26 cellular contexts compared by ENCODE assay signal in the genomic region with DNA sequence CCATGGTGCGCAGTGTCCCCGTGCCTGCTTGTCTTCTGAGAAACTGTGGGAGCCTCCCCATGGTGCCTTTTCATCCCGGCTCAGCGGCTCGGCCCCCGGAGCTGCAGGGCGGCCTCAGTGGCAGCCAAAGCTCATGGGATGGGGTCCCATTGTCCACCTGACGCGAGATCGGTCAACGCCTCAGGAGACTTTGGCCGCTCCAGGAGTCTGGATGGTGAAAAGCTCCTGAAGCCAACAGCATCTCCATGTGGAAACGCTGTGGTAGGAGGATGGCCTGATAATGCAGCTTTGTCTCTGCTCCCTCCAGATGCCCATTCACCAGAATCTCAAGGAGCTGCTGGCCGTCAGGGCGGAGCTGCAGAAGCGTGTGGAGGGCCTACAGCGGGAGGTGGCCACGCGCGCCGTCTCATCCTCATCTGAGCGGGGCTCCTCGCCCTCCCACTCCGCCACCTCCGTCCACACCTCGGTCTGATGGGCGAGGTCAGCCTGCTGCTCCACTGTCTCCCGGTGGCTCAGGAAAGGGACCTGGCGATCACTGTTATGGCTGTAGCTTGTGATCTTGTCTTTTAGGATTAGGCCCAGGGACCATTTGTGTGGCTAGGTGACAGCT.
DNase-seq lines count a peak whose midpoint lies in the region; ATAC-seq, FAIRE-seq and TF ChIP-seq lines count a peak whose summit lies in the region.
"Had no signal": no experiment of that assay in that cellular context is flagged by ENCODE, and none has a peak within 500 bp of the region (broad histone marks: within the 10 kb centered on the region; RNA-seq: fewer than 3 reads in every experiment).

No MANE protein-coding gene starts in this region.

- FAIRE-seq in kidney (lab: Jason Lieb, UNC) = no peak
- FAIRE-seq: GM12892, GM19239, H54, HepG2 had no signal

- H3F3A ChIP-seq in GM23338 (replicated peaks; ENCODE audit: low read depth) = no peaks in the 10 kb centered on the region

- peaks cover 49% of the 10 kb centered on the region for H3K36me3 Mint-ChIP-seq in stimulated activated effector memory CD8-positive, alpha-beta T cell treated with anti-CD3 and anti-CD28 coated beads, Interleukin-12 subunit alpha, Interleukin-12 subunit beta, amount 100 ng/mL, for 72 hours
- H3K36me3 Mint-ChIP-seq in GM23338 (ENCODE audit: low read depth) = no peaks in the 10 kb centered on the region; the same call in 2 of the 3 replicates

- no peaks in the 10 kb centered on the region for H3K9me3 Mint-ChIP-seq in stimulated activated effector memory CD8-positive, alpha-beta T cell treated with anti-CD3 and anti-CD28 coated beads, Interleukin-12 subunit alpha, Interleukin-12 subunit beta, amount 100 ng/mL, for 72 hours
- H3K9me3 Mint-ChIP-seq in GM23338 = no peaks in the 10 kb centered on the region

- peaks cover 3% of the 10 kb centered on the region for H3K27me3 Mint-ChIP-seq in GM23338 (ENCODE audit: insufficient read depth, low read depth, poor library complexity)

- H3K4me1 ChIP-seq in HEK293 (ENCODE audit: control insufficient read depth, insufficient read depth, low read length) (no peaks in the 10 kb centered on the region), kidney (ENCODE audit: control insufficient read depth in 1 of 2, insufficient read depth in 1 of 2, low read depth in 1 of 2, low read length in 2 of 2) (no peaks in the 10 kb centered on the region), prostate gland (replicated peaks) (no peaks in the 10 kb centered on the region), GM23338 (ENCODE audit: insufficient read depth) (peaks cover 2% of the 10 kb centered on the region; the same call in 1 of the 2 replicates)
- H3K4me1 ChIP-seq: BE2C, SJCRH30 had no signal

- no peak overlapping the region for H3K4me2 ChIP-seq in GM23338

- H3K36me3 ChIP-seq in HEK293 (ENCODE audit: control insufficient read depth in 2 of 2, insufficient read depth in 1 of 2, low read length in 2 of 2) (peaks cover 3 to 23% of the 10 kb centered on the region in 2 experiments; a peak in 1 of 3 replicates), kidney (ENCODE audit: control insufficient read depth in 1 of 2, insufficient read depth in 2 of 2, low read length in 2 of 2) (no peaks in the 10 kb centered on the region), prostate gland (no peaks in the 10 kb centered on the region), GM23338 (ENCODE audit: insufficient read depth) (no peaks in the 10 kb centered on the region)
- H3K36me3 ChIP-seq: BE2C, SJCRH30 had no signal

- in situ Hi-C loops in GM13976 (cut with MboI; ENCODE audit: low sequenced_read_pairs, unreplicated experiment) = no loop called here

- no peaks in the 10 kb centered on the region for H4K20me1 ChIP-seq in GM23338 (replicated peaks; ENCODE audit: insufficient read depth)

- no peak overlapping the region for H3K4me3 ChIP-seq in HEK293 (ENCODE audit: low read depth, low read length)
- H3K4me3 ChIP-seq in kidney (ENCODE audit: low read length in 2 of 2) = no peak overlapping the region
- no peak overlapping the region for H3K4me3 ChIP-seq in prostate gland
- no peak overlapping the region for H3K4me3 ChIP-seq in GM23338
- H3K4me3 ChIP-seq: SJCRH30 had no signal

- H3K27ac ChIP-seq in HEK293 (ENCODE audit: extremely low read depth, low read depth, low read length) (no peak overlapping the region), kidney (ENCODE audit: low read depth in 2 of 2, low read length in 2 of 2) (no peak overlapping the region), prostate gland (no peak overlapping the region), GM23338 (ENCODE audit: low read depth) (no peak overlapping the region)
- H3K27ac ChIP-seq: SJCRH30 had no signal

- no peak overlapping the region for H3K9ac ChIP-seq in kidney (ENCODE audit: low read length in 2 of 2)

- CTCF ChIA-PET in HEK293 (lab: Yijun Ruan, JAX) = interaction anchor here (0.6 to 2.4 kb wide), 4 partner anchors 10 to 312 kb away, joined by 3 to 16 read pairs (median 4); no protein-coding TSS in a partner anchor

- no peaks in the 10 kb centered on the region for H3K4me1 Mint-ChIP-seq in stimulated activated effector memory CD8-positive, alpha-beta T cell treated with anti-CD3 and anti-CD28 coated beads, Interleukin-12 subunit alpha, Interleukin-12 subunit beta, amount 100 ng/mL, for 72 hours
- H3K4me1 Mint-ChIP-seq in GM23338 = peaks cover 17% of the 10 kb centered on the region

- POLR2A ChIA-PET in HEK293 (lab: Yijun Ruan, JAX) = interaction anchor here (1.1 kb wide), 1 partner anchor 10 kb away, joined by 3 read pairs; no protein-coding TSS in a partner anchor

- H3K9me3 ChIP-seq in HEK293 (ENCODE audit: control insufficient read depth, insufficient read depth, low read depth, low read length) (no peaks in the 10 kb centered on the region), kidney (ENCODE audit: control insufficient read depth in 1 of 2, low read length in 2 of 2) (no peaks in the 10 kb centered on the region), prostate gland (no peaks in the 10 kb centered on the region)
- H3K9me3 ChIP-seq: BE2C, SJCRH30 had no signal

- H3K4me3 Mint-ChIP-seq in stimulated activated effector memory CD8-positive, alpha-beta T cell treated with anti-CD3 and anti-CD28 coated beads, Interleukin-12 subunit alpha, Interleukin-12 subunit beta, amount 100 ng/mL, for 72 hours = no peak overlapping the region
- H3K4me3 Mint-ChIP-seq in GM23338 = no peak overlapping the region
- H3K4me3 Mint-ChIP-seq: CD14-positive monocyte had no signal

- no peaks in the 10 kb centered on the region for H3K27me3 ChIP-seq in prostate gland (replicated peaks; ENCODE audit: insufficient read depth)
- no peaks in the 10 kb centered on the region for H3K27me3 ChIP-seq in GM23338 (ENCODE audit: insufficient read depth)
- H3K27me3 ChIP-seq: BE2C, SJCRH30 had no signal

- DNase-seq in GM13976 (ENCODE audit: low spot score) (peak; percentile 16), kidney (peak; percentile 53), NCI-H446 (lab: John Stamatoyannopoulos, UW) (no peak), prostate gland (ENCODE audit: low spot score) (no peak), GM23338 (ENCODE audit: low spot score) (no peak)
- no peak for DNase-seq in stimulated activated effector memory CD8-positive, alpha-beta T cell treated with anti-CD3 and anti-CD28 coated beads, Interleukin-12 subunit alpha, Interleukin-12 subunit beta, amount 100 ng/mL, for 72 hours (ENCODE audit: low spot score in 2 of 2)
- DNase-seq: BE2C; DMS153; DND-41; Kasumi-1; MV-4-11; NCI-H1105; NCI-H1436 treated with DMSO at 0.1 percent for 48 hours; NCI-H187 treated with DMSO at 0.1 percent for 48 hours; NCI-H446 treated with DMSO at 0.1 percent for 48 hours; NCI-H526; NK-92 treated with Interleukin-12 subunit alpha and Interleukin-12 subunit beta, amount 100 ng/mL, for 24 hours; PC-3; SJCRH30 had no signal

- no peak for ATAC-seq in stimulated activated effector memory CD8-positive, alpha-beta T cell treated with anti-CD3 and anti-CD28 coated beads, Interleukin-12 subunit alpha, Interleukin-12 subunit beta, amount 100 ng/mL, for 72 hours
- no peak for ATAC-seq in GM23338
- ATAC-seq: HepG2, PC-3, SK-N-SH treated with all-trans-retinoic acid at 6 μM for 48 hours had no signal

- WGBS in prostate gland = 88% methylated on average over 16 of the region's 29 CpGs

- TF ChIP-seq CTCF in GM13976 (IDR thresholded peaks at IDR 0.05; ENCODE audit: borderline replicate concordance, control extremely low read depth, extremely low read depth, insufficient read depth, missing control alignments) (no peak), HEK293 (tag by site-specific recombination; IDR thresholded peaks at IDR 0.05) (no peak), kidney (IDR thresholded peaks at IDR 0.05; ENCODE audit: borderline replicate concordance, extremely low read depth, insufficient read depth) (no peak), prostate gland (IDR thresholded peaks at IDR 0.05) (no peak), GM23338 (conservative IDR thresholded peaks at IDR 0.05; ENCODE audit: low read depth in 2 of 2) (no peak)

- H2AFZ ChIP-seq in GM23338 = no peak overlapping the region

- no peak for TF ChIP-seq POLR2A in prostate gland (IDR thresholded peaks at IDR 0.05)

- intact Hi-C loops in kidney (cut with DNase I) (no loop called here), prostate gland (cut with DNase I) (no loop called here)

- H3K79me2 ChIP-seq in GM23338 (replicated peaks; ENCODE audit: insufficient read depth) = no peaks in the 10 kb centered on the region

- H3K9me2 ChIP-seq in GM23338 (ENCODE audit: insufficient read depth) = no peaks in the 10 kb centered on the region

- peak overlapping the region; percentile 52 for H3K27ac Mint-ChIP-seq in stimulated activated effector memory CD8-positive, alpha-beta T cell treated with anti-CD3 and anti-CD28 coated beads, Interleukin-12 subunit alpha, Interleukin-12 subunit beta, amount 100 ng/mL, for 72 hours
- H3K27ac Mint-ChIP-seq in GM23338 = no peak overlapping the region

TF ChIP-seq in HEK293, 187 proteins besides CTCF, POLR2A, EP300 and RAD21:
- 0 out of 2 replicates have a peak, but pooled peaks have one; percentile 38 for TF ChIP-seq PBX3 (CRISPR knock-in tag; IDR thresholded peaks at IDR 0.05)
- TF ChIP-seq ZNF341 (tag by site-specific recombination; IDR thresholded peaks at IDR 0.05; ENCODE audit: low read depth) = no peak
TF ChIP-seq in HEK293: peak in this region for 1.

TF ChIP-seq in GM23338, 12 proteins besides CTCF, POLR2A, EP300 and RAD21:
- TF ChIP-seq, protein P1, sequence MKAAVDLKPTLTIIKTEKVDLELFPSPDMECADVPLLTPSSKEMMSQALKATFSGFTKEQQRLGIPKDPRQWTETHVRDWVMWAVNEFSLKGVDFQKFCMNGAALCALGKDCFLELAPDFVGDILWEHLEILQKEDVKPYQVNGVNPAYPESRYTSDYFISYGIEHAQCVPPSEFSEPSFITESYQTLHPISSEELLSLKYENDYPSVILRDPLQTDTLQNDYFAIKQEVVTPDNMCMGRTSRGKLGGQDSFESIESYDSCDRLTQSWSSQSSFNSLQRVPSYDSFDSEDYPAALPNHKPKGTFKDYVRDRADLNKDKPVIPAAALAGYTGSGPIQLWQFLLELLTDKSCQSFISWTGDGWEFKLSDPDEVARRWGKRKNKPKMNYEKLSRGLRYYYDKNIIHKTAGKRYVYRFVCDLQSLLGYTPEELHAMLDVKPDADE (IDR thresholded peaks at IDR 0.05) = no peak
- TF ChIP-seq EZH2 (IDR thresholded peaks at IDR 0.05; ENCODE audit: low read depth, unreplicated experiment) = no peak
- TF ChIP-seq ZNF331 (CRISPR knock-in tag; IDR thresholded peaks at IDR 0.05; ENCODE audit: low read depth) = no peak
TF ChIP-seq in GM23338: peak in this region for 0.

Comparison
In these comparisons a context has a peak if more than half of its experiments do, and no peak if none do; other contexts are left out.
1. DNase-seq: peak in GM13976 (single experiment) and kidney (single experiment); none in stimulated activated effector memory CD8-positive, alpha-beta T cell treated with anti-CD3 and anti-CD28 coated beads, Interleukin-12 subunit alpha, Interleukin-12 subunit beta, amount 100 ng/mL, for 72 hours (0 of 2), NCI-H446 (0 of 2), prostate gland (single experiment) and GM23338 (single experiment).